3 cellular contexts compared by ENCODE assay signal in the genomic region with DNA sequence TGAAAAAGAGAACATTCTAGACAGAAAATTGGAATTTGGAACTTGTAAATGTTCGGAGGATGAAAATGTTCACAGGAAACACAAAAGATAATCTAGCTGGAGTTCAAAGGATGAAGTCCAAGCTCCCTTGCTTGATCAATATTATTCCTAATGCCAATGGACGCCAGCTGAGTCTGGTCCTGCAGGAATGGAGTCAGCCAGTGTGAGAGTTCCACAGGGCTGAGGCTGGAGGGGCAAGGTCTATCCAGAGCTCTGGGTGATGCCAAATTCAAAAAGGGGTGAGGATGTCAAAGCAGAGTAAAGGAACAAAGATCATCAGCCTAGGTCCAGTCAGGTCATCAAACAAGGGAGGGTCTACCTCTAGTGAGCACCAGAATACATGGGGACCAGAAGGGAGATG.
TF ChIP-seq lines count a peak whose summit lies in the region.

No MANE protein-coding gene starts in this region.

TF ChIP-seq in liver, 16 proteins besides CTCF, POLR2A, EP300 and RAD21:
- TF ChIP-seq ZBTB33 (IDR thresholded peaks at IDR 0.05): no peak
- peak in 1 of 2 donors; percentile 81 for TF ChIP-seq HNF4A (conservative IDR thresholded peaks at IDR 0.05)
- peak; percentile 25 for TF ChIP-seq YY1 (IDR thresholded peaks at IDR 0.05)

TF ChIP-seq in HepG2, 621 proteins besides CTCF, POLR2A, EP300 and RAD21:
- TF ChIP-seq TOPORS (CRISPR knock-in tag; IDR thresholded peaks at IDR 0.05) (no peak), ATF5 (CRISPR knock-in tag; IDR thresholded peaks at IDR 0.05; ENCODE audit: low read depth) (no peak), ZNF224 (CRISPR knock-in tag; IDR thresholded peaks at IDR 0.05) (no peak), NRL (CRISPR knock-in tag; IDR thresholded peaks at IDR 0.05; ENCODE audit: borderline replicate concordance) (no peak), NFKBIZ (CRISPR knock-in tag; IDR thresholded peaks at IDR 0.05) (no peak), GRHL1 (CRISPR knock-in tag; conservative IDR thresholded peaks at IDR 0.05) (no peak), PRDM15 (CRISPR knock-in tag; IDR thresholded peaks at IDR 0.05) (no peak), CREBL2 (CRISPR knock-in tag; IDR thresholded peaks at IDR 0.05; ENCODE audit: borderline replicate concordance) (no peak)

TF ChIP-seq in GM23338, 12 proteins besides CTCF, POLR2A, EP300 and RAD21:
- TF ChIP-seq EZH2 (IDR thresholded peaks at IDR 0.05; ENCODE audit: low read depth, unreplicated experiment) (no peak), POLR2AphosphoS5 (IDR thresholded peaks at IDR 0.05; ENCODE audit: low read depth) (no peak), STAT1 (IDR thresholded peaks at IDR 0.05; ENCODE audit: unreplicated experiment) (no peak), ETS1 (IDR thresholded peaks at IDR 0.05) (no peak), EZH2phosphoT487 (IDR thresholded peaks at IDR 0.05; ENCODE audit: unreplicated experiment) (no peak), JUNB (IDR thresholded peaks at IDR 0.05; ENCODE audit: unreplicated experiment) (no peak), NANOG (IDR thresholded peaks at IDR 0.05; ENCODE audit: borderline replicate concordance) (no peak), ZNF114 (CRISPR knock-in tag; IDR thresholded peaks at IDR 0.05) (no peak), ZNF331 (CRISPR knock-in tag; IDR thresholded peaks at IDR 0.05; ENCODE audit: low read depth) (no peak), CREB1 (CRISPR knock-in tag; IDR thresholded peaks at IDR 0.05; ENCODE audit: low read depth) (no peak)
- TF ChIP-seq, protein P1, sequence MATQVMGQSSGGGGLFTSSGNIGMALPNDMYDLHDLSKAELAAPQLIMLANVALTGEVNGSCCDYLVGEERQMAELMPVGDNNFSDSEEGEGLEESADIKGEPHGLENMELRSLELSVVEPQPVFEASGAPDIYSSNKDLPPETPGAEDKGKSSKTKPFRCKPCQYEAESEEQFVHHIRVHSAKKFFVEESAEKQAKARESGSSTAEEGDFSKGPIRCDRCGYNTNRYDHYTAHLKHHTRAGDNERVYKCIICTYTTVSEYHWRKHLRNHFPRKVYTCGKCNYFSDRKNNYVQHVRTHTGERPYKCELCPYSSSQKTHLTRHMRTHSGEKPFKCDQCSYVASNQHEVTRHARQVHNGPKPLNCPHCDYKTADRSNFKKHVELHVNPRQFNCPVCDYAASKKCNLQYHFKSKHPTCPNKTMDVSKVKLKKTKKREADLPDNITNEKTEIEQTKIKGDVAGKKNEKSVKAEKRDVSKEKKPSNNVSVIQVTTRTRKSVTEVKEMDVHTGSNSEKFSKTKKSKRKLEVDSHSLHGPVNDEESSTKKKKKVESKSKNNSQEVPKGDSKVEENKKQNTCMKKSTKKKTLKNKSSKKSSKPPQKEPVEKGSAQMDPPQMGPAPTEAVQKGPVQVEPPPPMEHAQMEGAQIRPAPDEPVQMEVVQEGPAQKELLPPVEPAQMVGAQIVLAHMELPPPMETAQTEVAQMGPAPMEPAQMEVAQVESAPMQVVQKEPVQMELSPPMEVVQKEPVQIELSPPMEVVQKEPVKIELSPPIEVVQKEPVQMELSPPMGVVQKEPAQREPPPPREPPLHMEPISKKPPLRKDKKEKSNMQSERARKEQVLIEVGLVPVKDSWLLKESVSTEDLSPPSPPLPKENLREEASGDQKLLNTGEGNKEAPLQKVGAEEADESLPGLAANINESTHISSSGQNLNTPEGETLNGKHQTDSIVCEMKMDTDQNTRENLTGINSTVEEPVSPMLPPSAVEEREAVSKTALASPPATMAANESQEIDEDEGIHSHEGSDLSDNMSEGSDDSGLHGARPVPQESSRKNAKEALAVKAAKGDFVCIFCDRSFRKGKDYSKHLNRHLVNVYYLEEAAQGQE (IDR thresholded peaks at IDR 0.05; ENCODE audit: unreplicated experiment): no peak
- TF ChIP-seq, protein P2, sequence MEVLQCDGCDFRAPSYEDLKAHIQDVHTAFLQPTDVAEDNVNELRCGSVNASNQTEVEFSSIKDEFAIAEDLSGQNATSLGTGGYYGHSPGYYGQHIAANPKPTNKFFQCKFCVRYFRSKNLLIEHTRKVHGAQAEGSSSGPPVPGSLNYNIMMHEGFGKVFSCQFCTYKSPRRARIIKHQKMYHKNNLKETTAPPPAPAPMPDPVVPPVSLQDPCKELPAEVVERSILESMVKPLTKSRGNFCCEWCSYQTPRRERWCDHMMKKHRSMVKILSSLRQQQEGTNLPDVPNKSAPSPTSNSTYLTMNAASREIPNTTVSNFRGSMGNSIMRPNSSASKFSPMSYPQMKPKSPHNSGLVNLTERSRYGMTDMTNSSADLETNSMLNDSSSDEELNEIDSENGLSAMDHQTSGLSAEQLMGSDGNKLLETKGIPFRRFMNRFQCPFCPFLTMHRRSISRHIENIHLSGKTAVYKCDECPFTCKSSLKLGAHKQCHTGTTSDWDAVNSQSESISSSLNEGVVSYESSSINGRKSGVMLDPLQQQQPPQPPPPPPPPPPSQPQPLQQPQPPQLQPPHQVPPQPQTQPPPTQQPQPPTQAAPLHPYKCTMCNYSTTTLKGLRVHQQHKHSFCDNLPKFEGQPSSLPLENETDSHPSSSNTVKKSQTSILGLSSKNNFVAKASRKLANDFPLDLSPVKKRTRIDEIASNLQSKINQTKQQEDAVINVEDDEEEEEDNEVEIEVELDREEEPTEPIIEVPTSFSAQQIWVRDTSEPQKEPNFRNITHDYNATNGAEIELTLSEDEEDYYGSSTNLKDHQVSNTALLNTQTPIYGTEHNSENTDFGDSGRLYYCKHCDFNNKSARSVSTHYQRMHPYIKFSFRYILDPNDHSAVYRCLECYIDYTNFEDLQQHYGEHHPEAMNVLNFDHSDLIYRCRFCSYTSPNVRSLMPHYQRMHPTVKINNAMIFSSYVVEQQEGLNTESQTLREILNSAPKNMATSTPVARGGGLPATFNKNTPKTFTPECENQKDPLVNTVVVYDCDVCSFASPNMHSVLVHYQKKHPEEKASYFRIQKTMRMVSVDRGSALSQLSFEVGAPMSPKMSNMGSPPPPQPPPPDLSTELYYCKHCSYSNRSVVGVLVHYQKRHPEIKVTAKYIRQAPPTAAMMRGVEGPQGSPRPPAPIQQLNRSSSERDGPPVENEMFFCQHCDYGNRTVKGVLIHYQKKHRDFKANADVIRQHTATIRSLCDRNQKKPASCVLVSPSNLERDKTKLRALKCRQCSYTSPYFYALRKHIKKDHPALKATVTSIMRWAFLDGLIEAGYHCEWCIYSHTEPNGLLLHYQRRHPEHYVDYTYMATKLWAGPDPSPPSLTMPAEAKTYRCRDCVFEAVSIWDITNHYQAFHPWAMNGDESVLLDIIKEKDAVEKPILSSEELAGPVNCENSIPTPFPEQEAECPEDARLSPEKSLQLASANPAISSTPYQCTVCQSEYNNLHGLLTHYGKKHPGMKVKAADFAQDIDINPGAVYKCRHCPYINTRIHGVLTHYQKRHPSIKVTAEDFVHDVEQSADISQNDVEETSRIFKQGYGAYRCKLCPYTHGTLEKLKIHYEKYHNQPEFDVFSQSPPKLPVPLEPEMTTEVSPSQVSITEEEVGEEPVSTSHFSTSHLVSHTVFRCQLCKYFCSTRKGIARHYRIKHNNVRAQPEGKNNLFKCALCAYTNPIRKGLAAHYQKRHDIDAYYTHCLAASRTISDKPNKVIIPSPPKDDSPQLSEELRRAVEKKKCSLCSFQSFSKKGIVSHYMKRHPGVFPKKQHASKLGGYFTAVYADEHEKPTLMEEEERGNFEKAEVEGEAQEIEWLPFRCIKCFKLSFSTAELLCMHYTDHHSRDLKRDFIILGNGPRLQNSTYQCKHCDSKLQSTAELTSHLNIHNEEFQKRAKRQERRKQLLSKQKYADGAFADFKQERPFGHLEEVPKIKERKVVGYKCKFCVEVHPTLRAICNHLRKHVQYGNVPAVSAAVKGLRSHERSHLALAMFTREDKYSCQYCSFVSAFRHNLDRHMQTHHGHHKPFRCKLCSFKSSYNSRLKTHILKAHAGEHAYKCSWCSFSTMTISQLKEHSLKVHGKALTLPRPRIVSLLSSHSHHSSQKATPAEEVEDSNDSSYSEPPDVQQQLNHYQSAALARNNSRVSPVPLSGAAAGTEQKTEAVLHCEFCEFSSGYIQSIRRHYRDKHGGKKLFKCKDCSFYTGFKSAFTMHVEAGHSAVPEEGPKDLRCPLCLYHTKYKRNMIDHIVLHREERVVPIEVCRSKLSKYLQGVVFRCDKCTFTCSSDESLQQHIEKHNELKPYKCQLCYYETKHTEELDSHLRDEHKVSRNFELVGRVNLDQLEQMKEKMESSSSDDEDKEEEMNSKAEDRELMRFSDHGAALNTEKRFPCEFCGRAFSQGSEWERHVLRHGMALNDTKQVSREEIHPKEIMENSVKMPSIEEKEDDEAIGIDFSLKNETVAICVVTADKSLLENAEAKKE (CRISPR knock-in tag; IDR thresholded peaks at IDR 0.05): no peak
